In the genomic region with DNA sequence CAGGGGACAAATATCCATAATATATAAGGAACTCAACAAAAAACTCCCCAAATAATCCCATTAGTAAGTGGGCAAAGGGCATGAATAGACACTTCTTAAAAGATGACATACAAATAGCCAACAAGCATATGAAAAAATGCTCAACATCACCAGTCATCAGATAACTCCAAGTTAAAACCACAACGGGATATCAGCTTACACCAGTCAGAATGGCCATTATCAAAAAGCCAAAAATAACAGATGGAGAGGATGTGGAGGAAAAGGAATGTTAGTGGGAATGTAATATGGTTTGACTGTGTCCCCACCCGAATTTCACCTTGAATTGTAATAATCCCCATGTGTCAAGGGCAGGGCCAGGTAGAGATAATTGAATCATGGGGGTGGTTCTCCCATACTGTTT, we compare ENCODE assay signal across 19 cellular contexts.
DNase-seq lines count a peak whose midpoint lies in the region; TF ChIP-seq lines count a peak whose summit lies in the region.
"Had no signal": no experiment of that assay in that cellular context is flagged by ENCODE, and none has a peak within 500 bp of the region (broad histone marks: within the 10 kb centered on the region; RNA-seq: fewer than 3 reads in every experiment).

No MANE protein-coding gene starts in this region.

- intact Hi-C loops in spleen (cut with DNase I; ENCODE audit: low total_unique reads): no loop called here

- WGBS in spleen, 5 donors: 48 to 62% (median 54%) methylated on average over 2 of the region's 2 CpGs

- TF ChIP-seq POLR2A in spleen (IDR thresholded peaks at IDR 0.05): no peak

- CTCF ChIA-PET in activated CD4-positive, alpha-beta T cell treated with anti-CD3 and anti-CD28 coated beads, Interleukin-2, amount 10 ng/mL, durations not matched to agents 7 days and 5 days (lab: Charles Lee): no interaction called here

- no peaks in the 10 kb centered on the region for H3K4me1 Mint-ChIP-seq in activated CD4-positive, alpha-beta T cell treated with anti-CD3 and anti-CD28 coated beads, Interleukin-2, amount 10 ng/mL, durations not matched to agents 7 days and 5 days
- H3K4me1 Mint-ChIP-seq: brain, IgD-negative memory B cell had no signal

- H3K27ac ChIP-seq in spleen: no peak overlapping the region
- H3K27ac ChIP-seq: foreskin keratinocyte, pancreas, Peyer's patch, sigmoid colon had no signal

- H3K36me3 Mint-ChIP-seq in activated CD4-positive, alpha-beta T cell treated with anti-CD3 and anti-CD28 coated beads, Interleukin-2, amount 10 ng/mL, durations not matched to agents 7 days and 5 days (ENCODE audit: low read depth): no peaks in the 10 kb centered on the region
- H3K36me3 Mint-ChIP-seq: brain had no signal

- H3K27me3 Mint-ChIP-seq in activated CD4-positive, alpha-beta T cell treated with anti-CD3 and anti-CD28 coated beads, Interleukin-2, amount 10 ng/mL, durations not matched to agents 7 days and 5 days: no peaks in the 10 kb centered on the region
- H3K27me3 Mint-ChIP-seq: brain, IgD-negative memory B cell had no signal

- H3K4me3 Mint-ChIP-seq in activated CD4-positive, alpha-beta T cell treated with anti-CD3 and anti-CD28 coated beads, Interleukin-2, amount 10 ng/mL, durations not matched to agents 7 days and 5 days: no peak overlapping the region
- H3K4me3 Mint-ChIP-seq: brain, IgD-negative memory B cell had no signal

- no peak overlapping the region for H3K27ac Mint-ChIP-seq in activated CD4-positive, alpha-beta T cell treated with anti-CD3 and anti-CD28 coated beads, Interleukin-2, amount 10 ng/mL, durations not matched to agents 7 days and 5 days
- H3K27ac Mint-ChIP-seq: brain, IgD-negative memory B cell had no signal

- no peak for TF ChIP-seq CTCF in spleen (IDR thresholded peaks at IDR 0.05 in 8 of 11, conservative IDR thresholded peaks at IDR 0.05 in 3 of 11)

- DNase-seq in ELR (ENCODE audit: low read depth) (peak; percentile 45), OCI-M1 (lab: John Stamatoyannopoulos, UW) (peak; percentile 51), astrocyte of the hippocampus (ENCODE audit: low read depth, low spot score) (peak; percentile 63), iris pigment epithelial cell (ENCODE audit: low read depth) (peak; percentile 81), HK-2 (ENCODE audit: unreplicated experiment) (no peak), spleen (no peak), middle frontal gyrus (ENCODE audit: extremely low spot score, low spot score) (no peak)
- DNase-seq in activated CD4-positive, alpha-beta T cell treated with anti-CD3 and anti-CD28 coated beads, Interleukin-2, amount 10 ng/mL, durations not matched to agents 7 days and 5 days: no peak
- DNase-seq: NCI-H1092; NCI-H774; pancreas; Peyer's patch; sigmoid colon; stimulated activated CD4-positive, alpha-beta T cell treated with anti-CD3 and anti-CD28 coated beads, Interleukin-4, amount 100 ng/mL, for 1 hour; stimulated activated CD8-positive, alpha-beta memory T cell treated with anti-CD3 and anti-CD28 coated beads, Interleukin-4, amount 100 ng/mL, for 48 hours; T-helper 1 cell had no signal

- H3K4me3 ChIP-seq in spleen: no peak overlapping the region
- H3K4me3 ChIP-seq: pancreas, Peyer's patch, sigmoid colon had no signal

- H3K9me3 Mint-ChIP-seq in activated CD4-positive, alpha-beta T cell treated with anti-CD3 and anti-CD28 coated beads, Interleukin-2, amount 10 ng/mL, durations not matched to agents 7 days and 5 days: peaks cover 6% of the 10 kb centered on the region
- H3K9me3 Mint-ChIP-seq: brain had no signal

- peaks cover 0 to 4% (median 0%) of the 10 kb centered on the region in 8 donors for H3K9me3 ChIP-seq in spleen
- H3K9me3 ChIP-seq: pancreas, Peyer's patch, sigmoid colon had no signal

- H3K36me3 ChIP-seq in spleen: no peaks in the 10 kb centered on the region
- H3K36me3 ChIP-seq: pancreas, Peyer's patch, sigmoid colon had no signal

- POLR2A ChIA-PET in activated CD4-positive, alpha-beta T cell treated with anti-CD3 and anti-CD28 coated beads, Interleukin-2, amount 10 ng/mL, durations not matched to agents 7 days and 5 days (lab: Charles Lee): no interaction called here

- no peaks in the 10 kb centered on the region for H3K27me3 ChIP-seq in spleen (replicated peaks in 1 of 7)
- H3K27me3 ChIP-seq: foreskin keratinocyte, pancreas, Peyer's patch, sigmoid colon had no signal

- H3K4me1 ChIP-seq in spleen: no peaks in the 10 kb centered on the region
- H3K4me1 ChIP-seq: foreskin keratinocyte, pancreas, Peyer's patch, sigmoid colon had no signal

Comparison
In these comparisons a context has a peak if more than half of its experiments do, and no peak if none do; other contexts are left out.
1. DNase-seq: peak in ELR (single experiment), OCI-M1 (single experiment), astrocyte of the hippocampus (single experiment) and iris pigment epithelial cell (single experiment); none in HK-2 (single experiment), spleen (single experiment), activated CD4-positive, alpha-beta T cell treated with anti-CD3 and anti-CD28 coated beads, Interleukin-2, amount 10 ng/mL, durations not matched to agents 7 days and 5 days (single experiment) and middle frontal gyrus (single experiment).